In genomic region chr3:191369081-191370010, GRCh38 we compare ENCODE assay signal across 18 cellular contexts. TPM values are rescaled to one million over a fixed set of nuclear protein-coding genes. Genes with fewer than 3 reads are reported as not detected.
DNase-seq lines count a peak whose midpoint lies in the region; ATAC-seq, FAIRE-seq and TF ChIP-seq lines count a peak whose summit lies in the region.
"Had no signal": no experiment of that assay in that cellular context is flagged by ENCODE, and none has a peak within 500 bp of the region (broad histone marks: within the 10 kb centered on the region; RNA-seq: fewer than 3 reads in every experiment).

No MANE protein-coding gene starts in this region.

- CTCF ChIA-PET in H1 (lab: Charles Lee; ENCODE audit: partially characterized antibody): interaction anchor here (0.7 kb wide), 1 partner anchor 770 kb away, joined by 4 read pairs; no protein-coding TSS in a partner anchor

- H4K8ac ChIP-seq in H1 (ENCODE audit: extremely low read depth, insufficient read depth, low read length): no peak overlapping the region

- intact Hi-C loops in vagina (cut with DNase I): no loop called here
- intact Hi-C loops in dorsolateral prefrontal cortex (cut with DNase I): no loop called here

- H3K4me3 ChIP-seq in HUES48 (ENCODE audit: low read depth, low read length) (no peak overlapping the region), H1 (ENCODE audit: extremely low read depth in 1 of 4, insufficient read depth in 2 of 4, low read depth in 3 of 4, low read length in 4 of 4) (no peak overlapping the region), vagina (no peak overlapping the region), dorsolateral prefrontal cortex (no peak overlapping the region)
- H3K4me3 ChIP-seq: tibial nerve had no signal

- DNase-seq in COLO829 (ENCODE audit: low spot score) (peak; percentile 50), H1 (ENCODE audit: low read depth in 1 of 2, low spot score in 2 of 2) (no peak), left lobe of liver (ENCODE audit: low spot score) (no peak), vagina (ENCODE audit: extremely low spot score in 2 of 2) (no peak), dorsolateral prefrontal cortex (no peak), putamen (ENCODE audit: low spot score) (no peak)
- DNase-seq: activated CD8-positive, alpha-beta memory T cell treated with anti-CD3 and anti-CD28 coated beads for 24 hours; NCI-H1417 treated with DMSO at 0.1 percent for 48 hours; NCI-H2227 treated with DMSO at 0.1 percent for 48 hours; stimulated activated CD4-positive, alpha-beta T cell treated with anti-CD3 and anti-CD28 coated beads, Interleukin-4, amount 100 ng/mL, for 24 hours had no signal

- no peak overlapping the region for H2AFZ ChIP-seq in H1 (ENCODE audit: low read length)

- peaks cover 57% of the 10 kb centered on the region for H3K4me1 ChIP-seq in HUES48 (ENCODE audit: control insufficient read depth, insufficient read depth, low read length)
- H3K4me1 ChIP-seq in H1 (replicated peaks in 1 of 4; ENCODE audit: control insufficient read depth in 3 of 4, insufficient read depth in 4 of 4, low read length in 3 of 4): peaks cover 0 to 14% (median 6%) of the 10 kb centered on the region in 4 experiments; a peak in 4 of 7 replicates
- H3K4me1 ChIP-seq in vagina: no peaks in the 10 kb centered on the region

- H4K5ac ChIP-seq in H1 (ENCODE audit: insufficient read length, low read depth, low read length): no peak overlapping the region

- H3K27ac ChIP-seq in HUES48 (ENCODE audit: low read depth, low read length): peak overlapping the region; percentile 63
- peak overlapping the region; percentile 3; the same call in 1 of the 2 replicates for H3K27ac ChIP-seq in H1 (ENCODE audit: low read depth, low read length)
- H3K27ac ChIP-seq in vagina: no peak overlapping the region
- H3K27ac ChIP-seq in dorsolateral prefrontal cortex: no peak overlapping the region
- H3K27ac ChIP-seq: tibial nerve, VCaP had no signal

- no peak overlapping the region for H4K91ac ChIP-seq in H1 (replicated peaks; ENCODE audit: insufficient read length, low read length)

- TF ChIP-seq POLR2A in H1 (IDR thresholded peaks at IDR 0.05; ENCODE audit: control extremely low read depth in 1 of 2, low read depth in 2 of 2, low read length in 2 of 2) (no peak), vagina (IDR thresholded peaks at IDR 0.05) (no peak)

- H3K23ac ChIP-seq in H1 (ENCODE audit: insufficient read length): no peak overlapping the region

- no peak overlapping the region for H3K56ac ChIP-seq in H1 (replicated peaks; ENCODE audit: insufficient read length, low read depth, low read length)

- H3K79me2 ChIP-seq in H1 (ENCODE audit: control insufficient read depth in 1 of 2, insufficient read depth in 2 of 2, low read length in 2 of 2): no peaks in the 10 kb centered on the region

- H3K9me3 ChIP-seq in HUES48 (ENCODE audit: control insufficient read depth, insufficient read depth, low read length) (no peaks in the 10 kb centered on the region), H1 (ENCODE audit: insufficient read depth in 2 of 2, low read depth in 1 of 2, low read length in 1 of 2) (no peaks in the 10 kb centered on the region), vagina (no peaks in the 10 kb centered on the region)
- H3K9me3 ChIP-seq: tibial nerve had no signal

- H2BK5ac ChIP-seq in H1 (ENCODE audit: low read depth, low read length): no peak overlapping the region

- no peak overlapping the region for H3K14ac ChIP-seq in H1 (ENCODE audit: insufficient read length)

- FAIRE-seq in H1 (lab: Jason Lieb, UNC): no peak
- FAIRE-seq: astrocyte, D721Med had no signal

- no peak overlapping the region for H2BK15ac ChIP-seq in H1 (ENCODE audit: low read length)

- H3K36me3 ChIP-seq in HUES48 (ENCODE audit: control insufficient read depth, insufficient read depth, low read length) (no peaks in the 10 kb centered on the region), H1 (ENCODE audit: control insufficient read depth in 2 of 4, insufficient read depth in 4 of 4, low read length in 3 of 4) (no peaks in the 10 kb centered on the region), vagina (peaks cover 0 to 15% of the 10 kb centered on the region in 2 donors)

- POLR2A ChIA-PET in H1 (lab: Charles Lee; ENCODE audit: partially characterized antibody): interaction anchor here (0.7 to 1.8 kb wide), 4 partner anchors 9 to 22 kb away, joined by 3 to 4 read pairs (median 3); no protein-coding TSS in a partner anchor

- ATAC-seq in left lobe of liver: peak; percentile 71
- ATAC-seq in GM19467 (IDR thresholded peaks at IDR 0.05; ENCODE audit: unreplicated experiment): no peak
- ATAC-seq: sciatic nerve had no signal

- no peaks in the 10 kb centered on the region for H3K79me1 ChIP-seq in H1 (ENCODE audit: low read depth, low read length)

- TF ChIP-seq CTCF in H1 (IDR thresholded peaks at IDR 0.05; ENCODE audit: control extremely low read depth in 1 of 3, insufficient read depth in 1 of 3, low read depth in 1 of 3, low read length in 3 of 3): no peak
- no peak for TF ChIP-seq CTCF in vagina (IDR thresholded peaks at IDR 0.05)
- no peak for TF ChIP-seq CTCF in dorsolateral prefrontal cortex (IDR thresholded peaks at IDR 0.05 in 54 of 56, conservative IDR thresholded peaks at IDR 0.05 in 2 of 56; ENCODE audit: low read depth in 1 of 56, partially characterized antibody in 56 of 56)

- no peak overlapping the region for H2BK12ac ChIP-seq in H1 (ENCODE audit: low read depth, low read length)

- H3K4ac ChIP-seq in H1 (replicated peaks; ENCODE audit: insufficient read length, low read depth, low read length): no peak overlapping the region

- H3K18ac ChIP-seq in H1 (ENCODE audit: extremely low read depth, low read length): no peak overlapping the region

- no peaks in the 10 kb centered on the region for H3K27me3 ChIP-seq in HUES48 (ENCODE audit: control insufficient read depth, insufficient read depth, low read length)
- no peaks in the 10 kb centered on the region for H3K27me3 ChIP-seq in H1 (replicated peaks in 1 of 4; ENCODE audit: control insufficient read depth in 3 of 4, extremely low read depth in 1 of 4, insufficient read depth in 3 of 4, low read length in 3 of 4)
- H3K27me3 ChIP-seq in vagina: no peaks in the 10 kb centered on the region
- H3K27me3 ChIP-seq in dorsolateral prefrontal cortex: no peaks in the 10 kb centered on the region
- H3K27me3 ChIP-seq: tibial nerve had no signal

- H3K23me2 ChIP-seq in H1 (ENCODE audit: low read depth, low read length): no peaks in the 10 kb centered on the region

- no peak overlapping the region for H2BK20ac ChIP-seq in H1 (ENCODE audit: low read length)

- WGBS in H1 (ENCODE audit: extremely low coverage in 1 of 2, insufficient coverage in 1 of 2, insufficient read length in 1 of 2, insufficient replicate concordance in 2 of 2, low coverage in 1 of 2, low lambda C conversion rate in 2 of 2, missing lambda C conversion rate in 1 of 2), 2 experiments: 58% methylated on average over 6 of the region's 6 CpGs; no CpG with 5 or more reads in 1 of the 2 experiments

- H2AK5ac ChIP-seq in H1 (ENCODE audit: low read depth, low read length): no peak overlapping the region

- no peak overlapping the region for H2BK120ac ChIP-seq in H1 (replicated peaks; ENCODE audit: low read depth, low read length)

- TF ChIP-seq EP300 in H1 (IDR thresholded peaks at IDR 0.05; ENCODE audit: borderline replicate concordance in 1 of 2, low read depth in 2 of 2, low read length in 2 of 2): no peak

- H4K20me1 ChIP-seq in H1 (replicated peaks in 1 of 2; ENCODE audit: control insufficient read depth in 1 of 2, insufficient read depth in 2 of 2, low read length in 2 of 2): no peaks in the 10 kb centered on the region

- H3K4me2 ChIP-seq in H1 (ENCODE audit: insufficient read depth in 1 of 2, low read depth in 2 of 2, low read length in 2 of 2): no peak overlapping the region; a peak in 1 of 4 replicates

- H3K9ac ChIP-seq in HUES48 (ENCODE audit: low read depth, low read length) (peak overlapping the region; percentile 7; the same call in 1 of the 2 replicates), H1 (replicated peaks in 1 of 4; ENCODE audit: extremely low read depth in 1 of 4, low read depth in 3 of 4, low read length in 3 of 4) (no peak overlapping the region)

- TF ChIP-seq RAD21 in H1 (IDR thresholded peaks at IDR 0.05 in 1 of 2, conservative IDR thresholded peaks at IDR 0.05 in 1 of 2; ENCODE audit: low read depth in 2 of 2, low read length in 2 of 2): no peak

RNA-seq across cellular contexts. Expression of gene UTS2B, which starts 39.0 kb away (rescaled TPM):
- total RNA-seq in H1 (2021; fragmentation: NEBNext Ultra II Directional; extraction: Animal tissue kit (Norgen Biotek cat#: 25700)): not detected in 2 replicates
- 0.03 TPM in 1 of 2 replicates, not detected in the other for polyA plus RNA-seq in H1 (2011; rRNA removed)
- polyA plus RNA-seq in H1 (2011; cell fraction: cytosol; rRNA removed): not detected
- 0.21 TPM for polyA plus RNA-seq in H1 (2011; cell fraction: nucleus; rRNA removed)
- polyA plus RNA-seq in H1 (2012, experiment 1 of 2): not detected in 4 replicates
- not detected for polyA plus RNA-seq in H1 (2012, experiment 2 of 2)
- polyA plus RNA-seq in H1 (2013, experiment 1 of 2): not detected
- polyA plus RNA-seq in H1 (2013, experiment 2 of 2): 0.15 TPM
- not detected in 2 replicates for polyA minus RNA-seq in H1 (2011; rRNA and poly(A)+ RNA removed)
- polyA minus RNA-seq in H1 (2011; cell fraction: cytosol; rRNA and poly(A)+ RNA removed): not detected
- 1.5 TPM for polyA minus RNA-seq in H1 (2011; cell fraction: nucleus; rRNA and poly(A)+ RNA removed)
- total RNA-seq in left lobe of liver (0.15 TPM), vagina (1.7 TPM), dorsolateral prefrontal cortex (1 to 10 TPM in 17 of 120 experiments, under 1 TPM in 58, not detected in 45; 0.19 to 2.7 (median 0.69) TPM)
- total RNA-seq: dermis microvascular lymphatic vessel endothelial cell had no signal

RNA-seq across cellular contexts. Expression of gene CCDC50, which starts 40.2 kb away (rescaled TPM):
- 19.2 and 22.0 TPM in 2 replicates for total RNA-seq in H1 (2021; fragmentation: NEBNext Ultra II Directional; extraction: Animal tissue kit (Norgen Biotek cat#: 25700))
- polyA plus RNA-seq in H1 (2011; rRNA removed): 7.3 and 9.3 TPM in 2 replicates
- 14.1 TPM for polyA plus RNA-seq in H1 (2011; cell fraction: cytosol; rRNA removed)
- 8.0 TPM for polyA plus RNA-seq in H1 (2011; cell fraction: nucleus; rRNA removed)
- polyA plus RNA-seq in H1 (2012, experiment 1 of 2): 13.1 to 15.3 TPM (median 13.9 TPM) in 4 replicates
- polyA plus RNA-seq in H1 (2012, experiment 2 of 2): 3.5 TPM
- 18.2 TPM for polyA plus RNA-seq in H1 (2013, experiment 1 of 2)
- polyA plus RNA-seq in H1 (2013, experiment 2 of 2): 18.5 TPM
- 11.7 and 16.6 TPM in 2 replicates for polyA minus RNA-seq in H1 (2011; rRNA and poly(A)+ RNA removed)
- 13.4 TPM for polyA minus RNA-seq in H1 (2011; cell fraction: cytosol; rRNA and poly(A)+ RNA removed)
- polyA minus RNA-seq in H1 (2011; cell fraction: nucleus; rRNA and poly(A)+ RNA removed): 29.5 TPM
- total RNA-seq in left lobe of liver (35.8 TPM), vagina (58.7 TPM), dorsolateral prefrontal cortex (10 to 100 TPM; 25.4 to 59.5 (median 35.4) TPM)

Comparison
In these comparisons a context has a peak if more than half of its experiments do, and no peak if none do; other contexts are left out.
1. H3K27ac ChIP-seq: peak in HUES48 (single experiment) and H1 (single experiment); none in vagina (single experiment) and dorsolateral prefrontal cortex (0 of 59).